In genomic region chr1:83631836-83632235, GRCh38 we compare ENCODE assay signal across 9 cellular contexts.
"Had no signal": no experiment of that assay in that cellular context is flagged by ENCODE, and none has a peak within 500 bp of the region (broad histone marks: within the 10 kb centered on the region; RNA-seq: fewer than 3 reads in every experiment).

No MANE protein-coding gene starts in this region.

- H3K4me2 ChIP-seq: KMS-11 had no signal

- H3K4me3 ChIP-seq: HAP-1, K562 had no signal

- ATAC-seq: HCT116, K562 had no signal

- H3K4me1 ChIP-seq: HAP-1 had no signal

- DNase-seq: GOT3, H7, HFFc6, IMR-90 had no signal

- H3K9ac ChIP-seq: KMS-11 had no signal

- FAIRE-seq: HTR-8/SVneo, K562 had no signal

- H3K36me3 ChIP-seq: HAP-1 had no signal

- H3K27ac ChIP-seq: KMS-11 had no signal

- H3K9me3 ChIP-seq: HAP-1 had no signal
